1 cellular context compared by ENCODE assay signal in the genomic region with DNA sequence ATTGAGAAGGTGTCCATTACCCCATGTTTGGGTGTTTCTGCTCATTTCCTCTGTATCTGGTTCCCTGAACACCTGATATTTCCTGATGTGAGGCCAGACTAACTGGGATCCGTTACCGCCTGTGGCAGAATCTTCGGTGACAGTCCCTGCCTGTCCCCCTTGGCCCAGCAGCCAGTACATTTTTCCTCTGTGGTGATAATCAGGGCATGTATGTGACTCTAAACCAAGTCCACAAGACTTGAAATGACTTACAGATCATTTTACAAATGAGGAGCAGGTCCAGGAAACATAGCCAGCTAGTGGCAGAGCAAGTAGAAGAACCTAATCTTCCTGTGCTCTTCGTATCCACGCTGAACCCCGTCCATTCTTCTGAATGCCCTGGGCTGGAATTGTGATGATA.
TF ChIP-seq lines count a peak whose summit lies in the region.

No MANE protein-coding gene starts in this region.

TF ChIP-seq in IMR-90, 13 proteins besides CTCF, POLR2A, EP300 and RAD21:
- TF ChIP-seq FOS (IDR thresholded peaks at IDR 0.05; ENCODE audit: low read depth, low read length) (no peak), MAZ (IDR thresholded peaks at IDR 0.05; ENCODE audit: borderline replicate concordance, low read depth, low read length) (no peak)
